26 cellular contexts compared by ENCODE assay signal in the genomic region with DNA sequence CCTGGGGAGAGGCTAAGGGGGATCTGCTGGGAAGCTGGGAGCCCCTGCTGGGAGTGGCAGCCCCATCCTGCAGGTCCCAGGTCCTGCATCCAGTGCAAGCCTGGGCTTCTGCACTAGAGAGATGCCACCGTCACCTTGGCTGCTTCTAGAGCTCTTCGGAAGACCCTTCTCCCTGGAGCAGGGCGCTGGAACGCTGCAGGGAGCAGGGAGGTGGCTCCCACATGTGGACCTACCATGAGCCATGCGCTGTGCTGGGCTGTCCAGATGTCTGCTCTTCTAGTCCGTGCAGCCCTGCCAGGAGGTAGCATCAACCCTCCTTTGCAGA.
DNase-seq lines count a peak whose midpoint lies in the region; ATAC-seq and TF ChIP-seq lines count a peak whose summit lies in the region.
"Had no signal": no experiment of that assay in that cellular context is flagged by ENCODE, and none has a peak within 500 bp of the region (broad histone marks: within the 10 kb centered on the region; RNA-seq: fewer than 3 reads in every experiment).

No MANE protein-coding gene starts in this region.

- TF ChIP-seq CTCF in DOHH2 (IDR thresholded peaks at IDR 0.05; ENCODE audit: low read depth, low read length, poor library complexity, severe bottlenecking) (no peak), nephron (IDR thresholded peaks at IDR 0.05; ENCODE audit: unreplicated experiment in 3 of 3) (no peak), colonic mucosa (IDR thresholded peaks at IDR 0.05) (no peak)

- H3K9me2 ChIP-seq in DOHH2 (replicated peaks; ENCODE audit: control insufficient read depth, low read length), result no peaks in the 10 kb centered on the region

- peak overlapping the region; percentile 98 for H3K4me2 ChIP-seq in DOHH2 (ENCODE audit: low read length)

- peak overlapping the region; percentile 90 for H3K4me3 ChIP-seq in DOHH2 (ENCODE audit: low read length)
- H3K4me3 ChIP-seq in colonic mucosa, result no peak overlapping the region
- H3K4me3 ChIP-seq: ovary had no signal

- H3K4me1 Mint-ChIP-seq in nephron, result peaks cover 58% of the 10 kb centered on the region
- H3K4me1 Mint-ChIP-seq in activated naive CD4-positive, alpha-beta T cell treated with anti-CD3 and anti-CD28 coated beads for 36 hours (ENCODE audit: low read depth), result no peaks in the 10 kb centered on the region
- H3K4me1 Mint-ChIP-seq: stimulated activated naive CD8-positive, alpha-beta T cell treated with anti-CD3 and anti-CD28 coated beads, Interleukin-15, amount 100 ng/mL, for 72 hours had no signal

- intact Hi-C loops in activated naive CD4-positive, alpha-beta T cell treated with anti-CD3 and anti-CD28 coated beads for 36 hours (cut with micrococcal nuclease), result no loop called here
- intact Hi-C loops in colonic mucosa (cut with DNase I), result no loop called here

- CTCF ChIA-PET in activated naive CD4-positive, alpha-beta T cell treated with anti-CD3 and anti-CD28 coated beads for 36 hours (lab: Charles Lee), result no interaction called here

- H3K27me3 ChIP-seq in DOHH2 (ENCODE audit: control insufficient read depth, low read length), result no peaks in the 10 kb centered on the region
- H3K27me3 ChIP-seq in colonic mucosa, result no peaks in the 10 kb centered on the region
- H3K27me3 ChIP-seq: brain microvascular endothelial cell, ovary had no signal

- H3K9me3 ChIP-seq in DOHH2 (ENCODE audit: control insufficient read depth, insufficient read depth, low read length), result no peaks in the 10 kb centered on the region
- H3K9me3 ChIP-seq in colonic mucosa, result no peaks in the 10 kb centered on the region
- H3K9me3 ChIP-seq: ovary had no signal

- H3K27ac ChIP-seq in DOHH2 (ENCODE audit: low read depth, low read length) (peak overlapping the region; percentile 94), colonic mucosa (no peak overlapping the region)
- H3K27ac ChIP-seq: brain microvascular endothelial cell, C4-2B, epithelial cell of prostate, ovary had no signal

- H3K36me3 Mint-ChIP-seq in nephron (ENCODE audit: low read depth), result no peaks in the 10 kb centered on the region
- no peaks in the 10 kb centered on the region for H3K36me3 Mint-ChIP-seq in activated naive CD4-positive, alpha-beta T cell treated with anti-CD3 and anti-CD28 coated beads for 36 hours (ENCODE audit: low read depth)

- peaks cover 6% of the 10 kb centered on the region for H3F3A ChIP-seq in DOHH2 (ENCODE audit: control insufficient read depth, insufficient read depth)

- H3K4me3 Mint-ChIP-seq in nephron, result no peak overlapping the region
- H3K4me3 Mint-ChIP-seq in activated naive CD4-positive, alpha-beta T cell treated with anti-CD3 and anti-CD28 coated beads for 36 hours, result no peak overlapping the region
- H3K4me3 Mint-ChIP-seq: dendritic cell treated with granulocyte-macrophage colony-stimulating factor and Interleukin-4, amounts not matched to agents 40 ng/mL and 50 ng/mL, for 4 days; stimulated activated naive CD8-positive, alpha-beta T cell treated with anti-CD3 and anti-CD28 coated beads, Interleukin-15, amount 100 ng/mL, for 72 hours had no signal

- H3K4me1 ChIP-seq in DOHH2 (ENCODE audit: control insufficient read depth, low read length) (peaks cover 55% of the 10 kb centered on the region), colonic mucosa (no peaks in the 10 kb centered on the region)

- H3K9me3 Mint-ChIP-seq in nephron, result no peaks in the 10 kb centered on the region
- H3K9me3 Mint-ChIP-seq in activated naive CD4-positive, alpha-beta T cell treated with anti-CD3 and anti-CD28 coated beads for 36 hours, result peaks cover 1% of the 10 kb centered on the region
- H3K9me3 Mint-ChIP-seq: activated T-helper 2 cell treated with anti-CD3 and anti-CD28 coated beads, Interferon-gamma antibody, Interleukin-2, Interleukin-4, amounts not matched to agents 10 μg/mL and 5 μg/mL and 100 μg/mL, durations not matched to agents 14 hours and 24 hours and 36 hours; dendritic cell treated with granulocyte-macrophage colony-stimulating factor and Interleukin-4, amounts not matched to agents 40 ng/mL and 50 ng/mL, for 4 days; stimulated activated naive CD8-positive, alpha-beta T cell treated with anti-CD3 and anti-CD28 coated beads, Interleukin-15, amount 100 ng/mL, for 72 hours had no signal

- H3K79me2 ChIP-seq in DOHH2 (ENCODE audit: control insufficient read depth, low read length), result peaks cover 27% of the 10 kb centered on the region

- ATAC-seq in GM19372 (IDR thresholded peaks at IDR 0.05; ENCODE audit: low read depth, unreplicated experiment) (peak; percentile 20), HG03025 (IDR thresholded peaks at IDR 0.05; ENCODE audit: low FRiP score, unreplicated experiment) (peak; percentile 32)
- ATAC-seq: stimulated activated naive CD8-positive, alpha-beta T cell treated with anti-CD3 and anti-CD28 coated beads, Interleukin-15, amount 100 ng/mL, for 72 hours had no signal

- no peaks in the 10 kb centered on the region for H4K20me1 ChIP-seq in DOHH2 (ENCODE audit: control insufficient read depth, insufficient read depth, low read depth, low read length)

- peaks cover 23% of the 10 kb centered on the region for H3K27me3 Mint-ChIP-seq in nephron (ENCODE audit: low read depth)
- no peaks in the 10 kb centered on the region for H3K27me3 Mint-ChIP-seq in activated naive CD4-positive, alpha-beta T cell treated with anti-CD3 and anti-CD28 coated beads for 36 hours (ENCODE audit: low read depth)
- H3K27me3 Mint-ChIP-seq: stimulated activated naive CD8-positive, alpha-beta T cell treated with anti-CD3 and anti-CD28 coated beads, Interleukin-15, amount 100 ng/mL, for 72 hours had no signal

- H3K9ac ChIP-seq in colonic mucosa (ENCODE audit: low read depth in 2 of 2, low read length in 2 of 2), result no peak overlapping the region

- no peak for DNase-seq in activated naive CD4-positive, alpha-beta T cell treated with anti-CD3 and anti-CD28 coated beads for 36 hours
- DNase-seq in colonic mucosa, result no peak
- no peak for DNase-seq in NCI-H524 treated with DMSO at 0.1 percent for 48 hours (lab: John Stamatoyannopoulos, UW)
- DNase-seq in SIG-M5 (lab: John Stamatoyannopoulos, UW), result no peak
- DNase-seq: activated CD4-positive, alpha-beta T cell treated with anti-CD3 and anti-CD28 coated beads for 48 hours; brain microvascular endothelial cell; DMS 273 treated with DMSO at 0.1 percent for 48 hours; foreskin fibroblast; GF-D8; hippocampal formation; Kasumi-1; NCI-H1048; NCI-H2081 treated with DMSO at 0.1 percent for 48 hours; ovary; RPMI8226; stimulated activated CD4-positive, alpha-beta T cell treated with anti-CD3 and anti-CD28 coated beads, Interleukin-2, amount 100 ng/mL, for 24 hours; stimulated activated naive CD8-positive, alpha-beta T cell treated with anti-CD3 and anti-CD28 coated beads, Interleukin-15, amount 100 ng/mL, for 72 hours; SW 1271 had no signal

- H3K27ac Mint-ChIP-seq in nephron, result peak overlapping the region; percentile 31 to 67 (median 44)
- H3K27ac Mint-ChIP-seq in activated naive CD4-positive, alpha-beta T cell treated with anti-CD3 and anti-CD28 coated beads for 36 hours, result no peak overlapping the region
- H3K27ac Mint-ChIP-seq: activated T-helper 2 cell treated with anti-CD3 and anti-CD28 coated beads, Interferon-gamma antibody, Interleukin-2, Interleukin-4, amounts not matched to agents 10 μg/mL and 5 μg/mL and 100 μg/mL, durations not matched to agents 14 hours and 24 hours and 36 hours; dendritic cell treated with granulocyte-macrophage colony-stimulating factor and Interleukin-4, amounts not matched to agents 40 ng/mL and 50 ng/mL, for 4 days had no signal

- H3K36me3 ChIP-seq in DOHH2 (ENCODE audit: control insufficient read depth, low read length) (peaks cover 9% of the 10 kb centered on the region; the same call in 1 of the 2 replicates), colonic mucosa (no peaks in the 10 kb centered on the region)
- H3K36me3 ChIP-seq: brain microvascular endothelial cell, ovary had no signal
